Comparison of ENCODE assay signal across 8 cellular contexts in genomic region chr15:48177383-48177874, GRCh38. TPM values are rescaled to one million over a fixed set of nuclear protein-coding genes. Genes with fewer than 3 reads are reported as not detected.
DNase-seq lines count a peak whose midpoint lies in the region; ATAC-seq and TF ChIP-seq lines count a peak whose summit lies in the region.

No MANE protein-coding gene starts in this region.

- H3K79me2 ChIP-seq in fibroblast of lung (ENCODE audit: control insufficient read depth, insufficient read depth, low read length): peaks cover 7% of the 10 kb centered on the region

- peaks cover 18% of the 10 kb centered on the region for H3K4me1 Mint-ChIP-seq in activated naive CD4-positive, alpha-beta T cell treated with anti-CD3 and anti-CD28 coated beads, Interleukin-2, amount 10 ng/mL, durations not matched to agents 7 days and 5 days
- H3K4me1 Mint-ChIP-seq in natural killer cell: peaks cover 10 to 11% of the 10 kb centered on the region in 2 donors

- no peak for TF ChIP-seq CTCF in WERI-Rb-1 (IDR thresholded peaks at IDR 0.05; ENCODE audit: low read depth, low read length)
- TF ChIP-seq CTCF in fibroblast of lung (conservative IDR thresholded peaks at IDR 0.05 in 1 of 2, IDR thresholded peaks at IDR 0.05 in 1 of 2; ENCODE audit: low read depth in 1 of 2, low read length in 2 of 2): no peak
- no peak for TF ChIP-seq CTCF in natural killer cell (IDR thresholded peaks at IDR 0.05)

- H3K27ac ChIP-seq in WERI-Rb-1 (peak overlapping the region; percentile 98), fibroblast of lung (ENCODE audit: insufficient read depth, low read length) (peak overlapping the region; percentile 77)

- H3K27ac Mint-ChIP-seq in activated naive CD4-positive, alpha-beta T cell treated with anti-CD3 and anti-CD28 coated beads, Interleukin-2, amount 10 ng/mL, durations not matched to agents 7 days and 5 days: peak overlapping the region; percentile 89
- H3K27ac Mint-ChIP-seq in natural killer cell: peak overlapping the region; percentile 63 to 83

- peak overlapping the region; percentile 85 for H3K4me2 ChIP-seq in fibroblast of lung (ENCODE audit: extremely low read depth, insufficient read depth, low read length)

- intact Hi-C loops in natural killer cell (cut with micrococcal nuclease): no loop called here

- no peak for DNase-seq in activated naive CD4-positive, alpha-beta T cell treated with anti-CD3 and anti-CD28 coated beads, Interleukin-2, amount 10 ng/mL, durations not matched to agents 7 days and 5 days
- no peak for DNase-seq in activated naive CD4-positive, alpha-beta T cell treated with Interleukin-2 at 50 U/mL for 16 hours
- peak; percentile 19 for DNase-seq in HEK293T (ENCODE audit: extremely low spot score)
- peak; percentile 68 for DNase-seq in M059J (ENCODE audit: low read depth)
- DNase-seq in WERI-Rb-1: no peak
- DNase-seq in fibroblast of lung (ENCODE audit: low read depth in 2 of 2): peak; percentile 51 to 70
- no peak for DNase-seq in natural killer cell
- DNase-seq in NAMALWA (ENCODE audit: low spot score): no peak

- peak overlapping the region; percentile 89 for H3K4me3 Mint-ChIP-seq in activated naive CD4-positive, alpha-beta T cell treated with anti-CD3 and anti-CD28 coated beads, Interleukin-2, amount 10 ng/mL, durations not matched to agents 7 days and 5 days
- H3K4me3 Mint-ChIP-seq in natural killer cell: peak overlapping the region; percentile 93

- H3K36me3 ChIP-seq in WERI-Rb-1 (peaks cover 2% of the 10 kb centered on the region; the same call in 1 of the 2 replicates), fibroblast of lung (ENCODE audit: control insufficient read depth, insufficient read depth, low read length) (no peaks in the 10 kb centered on the region)

- no peaks in the 10 kb centered on the region for H3K9me3 ChIP-seq in WERI-Rb-1 (ENCODE audit: severe bottlenecking)
- no peaks in the 10 kb centered on the region for H3K9me3 ChIP-seq in fibroblast of lung (ENCODE audit: control insufficient read depth, insufficient read depth, low read depth, low read length)

- H3K9ac ChIP-seq in fibroblast of lung (ENCODE audit: insufficient read depth, low read length): peak overlapping the region; percentile 75

- H4K20me1 ChIP-seq in fibroblast of lung (ENCODE audit: control insufficient read depth, extremely low read depth, insufficient read depth, low read length): no peaks in the 10 kb centered on the region

- peak overlapping the region; percentile 76 for H2AFZ ChIP-seq in fibroblast of lung (ENCODE audit: low read length)

- ATAC-seq in natural killer cell: peak; percentile 53 to 59 (median 55)

- H3K27me3 ChIP-seq in WERI-Rb-1 (ENCODE audit: insufficient read depth, low read depth, severe bottlenecking): no peaks in the 10 kb centered on the region
- no peaks in the 10 kb centered on the region for H3K27me3 ChIP-seq in fibroblast of lung (ENCODE audit: control insufficient read depth, insufficient read depth, low read length)

- CTCF ChIA-PET in activated naive CD4-positive, alpha-beta T cell treated with anti-CD3 and anti-CD28 coated beads, Interleukin-2, amount 10 ng/mL, durations not matched to agents 7 days and 5 days (lab: Charles Lee): interaction anchor here (1.2 kb wide), 1 partner anchor 18 kb away, joined by 3 read pairs; no protein-coding TSS in a partner anchor
- CTCF ChIA-PET in HEK293T (lab: Yijun Ruan, JAX): no interaction called here

- peaks cover 17% of the 10 kb centered on the region for H3K27me3 Mint-ChIP-seq in activated naive CD4-positive, alpha-beta T cell treated with anti-CD3 and anti-CD28 coated beads, Interleukin-2, amount 10 ng/mL, durations not matched to agents 7 days and 5 days
- H3K27me3 Mint-ChIP-seq in natural killer cell (ENCODE audit: low read depth in 2 of 2): peaks cover 8 to 17% of the 10 kb centered on the region in 2 donors

- peak overlapping the region; percentile 75 for H3K4me3 ChIP-seq in WERI-Rb-1 (ENCODE audit: low read depth, low read length)
- H3K4me3 ChIP-seq in fibroblast of lung (replicated peaks in 1 of 4; ENCODE audit: control extremely low read depth in 1 of 4, insufficient read depth in 1 of 4, low read depth in 3 of 4, low read length in 4 of 4): peak overlapping the region; percentile 57 to 77 (median 68)

- H3K9me3 Mint-ChIP-seq in activated naive CD4-positive, alpha-beta T cell treated with anti-CD3 and anti-CD28 coated beads, Interleukin-2, amount 10 ng/mL, durations not matched to agents 7 days and 5 days: peaks cover 3% of the 10 kb centered on the region
- H3K9me3 Mint-ChIP-seq in natural killer cell: peaks cover 0 to 2% of the 10 kb centered on the region in 2 donors

- POLR2A ChIA-PET in HEK293T (lab: Yijun Ruan, JAX): interaction anchor here (0.6 to 1.0 kb wide), 3 partner anchors 10 to 27 kb away, joined by 3 to 4 read pairs (median 3); no protein-coding TSS in a partner anchor

- H3K4me1 ChIP-seq in fibroblast of lung (ENCODE audit: control insufficient read depth, extremely low read depth, insufficient read depth, low read length): no peaks in the 10 kb centered on the region

- peaks cover 10% of the 10 kb centered on the region for H3K36me3 Mint-ChIP-seq in activated naive CD4-positive, alpha-beta T cell treated with anti-CD3 and anti-CD28 coated beads, Interleukin-2, amount 10 ng/mL, durations not matched to agents 7 days and 5 days
- H3K36me3 Mint-ChIP-seq in natural killer cell: no peaks in the 10 kb centered on the region

TF ChIP-seq in HEK293T, 16 proteins besides CTCF, POLR2A, EP300 and RAD21:
- TF ChIP-seq BHLHE40 (IDR thresholded peaks at IDR 0.05; ENCODE audit: borderline replicate concordance) (no peak), ARNT (IDR thresholded peaks at IDR 0.05) (no peak), ELF4 (IDR thresholded peaks at IDR 0.05) (no peak), PKNOX1 (IDR thresholded peaks at IDR 0.05) (no peak), FOXM1 (IDR thresholded peaks at IDR 0.05; ENCODE audit: borderline replicate concordance) (no peak), FOXA1 (IDR thresholded peaks at IDR 0.05) (no peak), CTBP1 (IDR thresholded peaks at IDR 0.05; ENCODE audit: borderline replicate concordance) (no peak), ZNF384 (IDR thresholded peaks at IDR 0.05) (no peak), SUZ12 (IDR thresholded peaks at IDR 0.05) (no peak), FOXK2 (IDR thresholded peaks at IDR 0.05) (no peak), TARDBP (IDR thresholded peaks at IDR 0.05) (no peak), NFRKB (IDR thresholded peaks at IDR 0.05) (no peak), LEF1 (IDR thresholded peaks at IDR 0.05; ENCODE audit: borderline replicate concordance) (no peak), SP1 (IDR thresholded peaks at IDR 0.05) (no peak), HDGF (IDR thresholded peaks at IDR 0.05; ENCODE audit: borderline replicate concordance) (no peak), L3MBTL2 (conservative IDR thresholded peaks at IDR 0.05) (no peak)
TF ChIP-seq in HEK293T: peak in this region for 0.

RNA-seq across cellular contexts. Expression of gene MYEF2, which starts 0.7 kb away (rescaled TPM):
- total RNA-seq in M059J (2014; rRNA removed; shearing (Covaris generic)): 13.6 and 17.5 TPM in 2 replicates
- total RNA-seq in fibroblast of lung (6.2 and 13.5 TPM in 2 replicates), natural killer cell (10 to 100 TPM in 2 of 3 donors, 1 to 10 TPM in 1; 9.0 to 12.5 (median 10.7) TPM)
- 5.3 and 10.2 TPM in 2 replicates for polyA plus RNA-seq in fibroblast of lung
- polyA plus RNA-seq in fibroblast of lung (2012): 4.9 and 9.0 TPM in 2 replicates
- 0.35 and 5.9 TPM in 2 replicates for polyA minus RNA-seq in fibroblast of lung (ENCODE audit: low replicate concordance)

RNA-seq across cellular contexts. Expression of gene CTXN2, which starts 14.0 kb away (rescaled TPM):
- total RNA-seq in M059J (2014; rRNA removed; shearing (Covaris generic)): 0.20 TPM in 1 of 2 replicates, not detected in the other
- not detected in 2 replicates for total RNA-seq in fibroblast of lung
- polyA plus RNA-seq in fibroblast of lung: not detected in 2 replicates
- polyA plus RNA-seq in fibroblast of lung (2012): not detected in 2 replicates
- polyA minus RNA-seq in fibroblast of lung (ENCODE audit: low replicate concordance): not detected in 2 replicates
- not detected for total RNA-seq in natural killer cell

RNA-seq across cellular contexts. Expression of gene SLC12A1, which starts 28.7 kb away (rescaled TPM):
- 0.05 TPM in 1 of 2 replicates, not detected in the other for total RNA-seq in M059J (2014; rRNA removed; shearing (Covaris generic))
- total RNA-seq in fibroblast of lung (not detected in 2 replicates), natural killer cell (not detected)
- polyA plus RNA-seq in fibroblast of lung: not detected in 2 replicates
- polyA plus RNA-seq in fibroblast of lung (2012): not detected in 2 replicates
- not detected in 2 replicates for polyA minus RNA-seq in fibroblast of lung (ENCODE audit: low replicate concordance)

RNA-seq across cellular contexts. Expression of gene SLC24A5, which starts 56.6 kb away (rescaled TPM):
- not detected in 2 replicates for total RNA-seq in M059J (2014; rRNA removed; shearing (Covaris generic))
- total RNA-seq in fibroblast of lung: not detected in 2 replicates
- polyA plus RNA-seq in fibroblast of lung: not detected in 2 replicates
- not detected in 2 replicates for polyA plus RNA-seq in fibroblast of lung (2012)
- polyA minus RNA-seq in fibroblast of lung (ENCODE audit: low replicate concordance): not detected in 2 replicates
- total RNA-seq in natural killer cell: not detected

Comparison
In these comparisons a context has a peak if more than half of its experiments do, and no peak if none do; other contexts are left out.
1. DNase-seq: peak in HEK293T (single experiment), M059J (single experiment) and fibroblast of lung (2 of 2); none in activated naive CD4-positive, alpha-beta T cell treated with anti-CD3 and anti-CD28 coated beads, Interleukin-2, amount 10 ng/mL, durations not matched to agents 7 days and 5 days (single experiment), activated naive CD4-positive, alpha-beta T cell treated with Interleukin-2 at 50 U/mL for 16 hours (single experiment), WERI-Rb-1 (single experiment), natural killer cell (single experiment) and NAMALWA (single experiment).